Comparison of ENCODE assay signal across 10 cellular contexts in genomic region chr11:102546923-102547471, GRCh38. TPM values are rescaled to one million over a fixed set of nuclear protein-coding genes. Genes with fewer than 3 reads are reported as not detected.
DNase-seq lines count a peak whose midpoint lies in the region; ATAC-seq lines count a peak whose summit lies in the region.
"Had no signal": no experiment of that assay in that cellular context is flagged by ENCODE, and none has a peak within 500 bp of the region (broad histone marks: within the 10 kb centered on the region; RNA-seq: fewer than 3 reads in every experiment).

No MANE protein-coding gene starts in this region.

- intact Hi-C loops in Right ventricle myocardium inferior (cut with DNase I) = no loop called here

- DNase-seq in KBM-7 = peak; percentile 58
- peak; percentile 87 for DNase-seq in naive B cell
- DNase-seq in NCI-H2196 treated with DMSO at 0.1 percent for 48 hours (lab: John Stamatoyannopoulos, UW; ENCODE audit: unreplicated experiment) = no peak
- DNase-seq in EL = no peak
- DNase-seq in OCI-M2 (lab: John Stamatoyannopoulos, UW; ENCODE audit: unreplicated experiment) = no peak
- DNase-seq in Right ventricle myocardium inferior (ENCODE audit: missing footprints) = no peak

- no peaks in the 10 kb centered on the region for H3K36me3 Mint-ChIP-seq in naive B cell

- H3K9me3 Mint-ChIP-seq in naive B cell = peaks cover 0 to 2% (median 0%) of the 10 kb centered on the region in 7 donors
- H3K9me3 Mint-ChIP-seq: T-helper 1 cell treated with Interleukin-12 subunit alpha and Interleukin-12 subunit beta and Interleukin-4 antibody, amounts not matched to agents 30 μg/mL and 1 μg/mL, for 36 hours had no signal

- H3K27ac Mint-ChIP-seq in naive B cell = peak overlapping the region; percentile 98 to 100 (median 100)
- H3K27ac Mint-ChIP-seq: T-helper 1 cell treated with Interleukin-12 subunit alpha and Interleukin-12 subunit beta and Interleukin-4 antibody, amounts not matched to agents 30 μg/mL and 1 μg/mL, for 36 hours had no signal

- in situ Hi-C loops in KBM-7 (cut with MboI; ENCODE audit: low pct_unique_long_range_greater_than_20kb, low sequenced_read_pairs) = no loop called here

- ATAC-seq in GM19023 (IDR thresholded peaks at IDR 0.05; ENCODE audit: unreplicated experiment) (peak; percentile 71), HG02642 (IDR thresholded peaks at IDR 0.05; ENCODE audit: poor library complexity, unreplicated experiment) (peak; percentile 72), naive B cell (ENCODE audit: low read depth in 2 of 2) (peak; percentile 74 to 75), Right ventricle myocardium inferior (no peak)

- H3K27me3 Mint-ChIP-seq in naive B cell = no peaks in the 10 kb centered on the region

- H3K4me3 Mint-ChIP-seq in naive B cell = peak overlapping the region; percentile 7 to 67 (median 45)
- H3K4me3 Mint-ChIP-seq: T-helper 1 cell treated with Interleukin-12 subunit alpha and Interleukin-12 subunit beta and Interleukin-4 antibody, amounts not matched to agents 30 μg/mL and 1 μg/mL, for 36 hours had no signal

- peaks cover 47 to 71% (median 64%) of the 10 kb centered on the region in 3 donors for H3K4me1 Mint-ChIP-seq in naive B cell

RNA-seq across cellular contexts. Expression of gene MMP7, which starts 16.4 kb away (rescaled TPM):
- polyA plus RNA-seq in naive B cell (ENCODE audit: low read depth in 6 of 6) = under 1 TPM in 2 of 6 donors, not detected in 4; 0.32 to 0.36 TPM
- total RNA-seq in Right ventricle myocardium inferior = not detected
- total RNA-seq: skeletal muscle tissue had no signal

Comparison
In these comparisons a context has a peak if more than half of its experiments do, and no peak if none do; other contexts are left out.
1. DNase-seq: peak in KBM-7 (single experiment) and naive B cell (single experiment); none in NCI-H2196 treated with DMSO at 0.1 percent for 48 hours (single experiment), EL (single experiment), OCI-M2 (single experiment) and Right ventricle myocardium inferior (single experiment).